In genomic region chr7:23247602-23248335, GRCh38 we compare ENCODE assay signal across 8 cellular contexts. TPM values are rescaled to one million over a fixed set of nuclear protein-coding genes. Genes with fewer than 3 reads are reported as not detected.
A peak's percentile ranks its signal among the peaks of the same experiment; 100 is the strongest.
DNase-seq lines count a peak whose midpoint lies in the region; ATAC-seq and TF ChIP-seq lines count a peak whose summit lies in the region.

No MANE protein-coding gene starts in this region.

- CTCF ChIA-PET in CD4-positive, alpha-beta memory T cell (lab: Charles Lee; ENCODE audit: partially characterized antibody): interaction anchor here (0.7 kb wide), 1 partner anchor 10 kb away, joined by 3 read pairs; no protein-coding TSS in a partner anchor

- H3K9ac ChIP-seq in ES-I3 (ENCODE audit: low read depth, low read length) (peak overlapping the region; percentile 7; the same call in 1 of the 2 replicates), parathyroid adenoma (no peak overlapping the region)

- H3K27ac Mint-ChIP-seq in CD4-positive, alpha-beta memory T cell: no peak overlapping the region

- H3K4me1 Mint-ChIP-seq in CD4-positive, alpha-beta memory T cell: peaks cover 0 to 5% (median 2%) of the 10 kb centered on the region in 4 donors

- H3K36me3 Mint-ChIP-seq in CD4-positive, alpha-beta memory T cell: peaks cover 0 to 10% of the 10 kb centered on the region in 2 donors

- H3K4me3 ChIP-seq in parathyroid adenoma (ENCODE audit: low read depth, low read length): no peak overlapping the region
- H3K4me3 ChIP-seq in CD4-positive, alpha-beta memory T cell (ENCODE audit: low read length in 2 of 2): no peak overlapping the region

- DNase-seq in RPMI8226 (peak; percentile 61), germinal center (ENCODE audit: low spot score) (peak; percentile 62)
- no peak for DNase-seq in CD4-positive, alpha-beta memory T cell
- DNase-seq in activated naive CD4-positive, alpha-beta T cell treated with anti-CD3 and anti-CD28 coated beads, Interleukin-2, amount 50 U/mL, for 16 hours: no peak

- intact Hi-C loops in CD4-positive, alpha-beta memory T cell (cut with micrococcal nuclease): no loop called here

- H3K4me3 Mint-ChIP-seq in CD4-positive, alpha-beta memory T cell: peak overlapping the region in 3 of 8 donors; percentile 32 to 56 (median 45)

- POLR2A ChIA-PET in CD4-positive, alpha-beta memory T cell (lab: Charles Lee; ENCODE audit: partially characterized antibody): no interaction called here

- H3K4me1 ChIP-seq in ES-I3 (ENCODE audit: insufficient read depth, low read length) (no peaks in the 10 kb centered on the region), parathyroid adenoma (no peaks in the 10 kb centered on the region)
- peaks cover 7% of the 10 kb centered on the region for H3K4me1 ChIP-seq in CD4-positive, alpha-beta memory T cell (ENCODE audit: insufficient read depth, low read length)

- H3K27me3 ChIP-seq in parathyroid adenoma (ENCODE audit: control insufficient read depth, insufficient read depth, low read length): peaks cover 3% of the 10 kb centered on the region
- peaks cover 19% of the 10 kb centered on the region for H3K27me3 ChIP-seq in CD4-positive, alpha-beta memory T cell (ENCODE audit: insufficient read depth, low read length)

- no peaks in the 10 kb centered on the region for H3K79me2 ChIP-seq in parathyroid adenoma

- ATAC-seq in HG03439 (IDR thresholded peaks at IDR 0.05; ENCODE audit: unreplicated experiment) (no peak), GM21526 (IDR thresholded peaks at IDR 0.05; ENCODE audit: low FRiP score, unreplicated experiment) (no peak)

- H3K27me3 Mint-ChIP-seq in CD4-positive, alpha-beta memory T cell: peaks cover 38 to 50% of the 10 kb centered on the region in 2 donors

- H3K9me3 ChIP-seq in ES-I3 (ENCODE audit: control insufficient read depth, insufficient read depth, low read length) (no peaks in the 10 kb centered on the region; the same call in 1 of the 2 replicates), parathyroid adenoma (ENCODE audit: control insufficient read depth, low read length) (no peaks in the 10 kb centered on the region)
- H3K9me3 ChIP-seq in CD4-positive, alpha-beta memory T cell (ENCODE audit: control insufficient read depth in 1 of 2, low read length in 2 of 2): no peaks in the 10 kb centered on the region

- peak overlapping the region; percentile 38 for H2AFZ ChIP-seq in parathyroid adenoma

- peaks cover 3 to 19% (median 8%) of the 10 kb centered on the region in 8 donors for H3K9me3 Mint-ChIP-seq in CD4-positive, alpha-beta memory T cell

- no peak overlapping the region for H3K27ac ChIP-seq in parathyroid adenoma
- no peak overlapping the region for H3K27ac ChIP-seq in CD4-positive, alpha-beta memory T cell (ENCODE audit: low read depth, low read length)

- no peak for TF ChIP-seq CTCF in parathyroid adenoma (IDR thresholded peaks at IDR 0.05)

- H3K4me2 ChIP-seq in parathyroid adenoma (ENCODE audit: low read length): peak overlapping the region; percentile 9

- H3K36me3 ChIP-seq in ES-I3 (ENCODE audit: insufficient read depth, low read length) (no peaks in the 10 kb centered on the region), parathyroid adenoma (ENCODE audit: control insufficient read depth, insufficient read depth, low read length) (no peaks in the 10 kb centered on the region)
- no peaks in the 10 kb centered on the region for H3K36me3 ChIP-seq in CD4-positive, alpha-beta memory T cell (ENCODE audit: insufficient read depth, low read length)

RNA-seq across cellular contexts. Expression of gene GPNMB, which starts 1.2 kb away (rescaled TPM):
- 10 to 100 TPM; 32.5 to 36.6 TPM for total RNA-seq in CD4-positive, alpha-beta memory T cell
- not detected for polyA plus RNA-seq in CD4-positive, alpha-beta memory T cell

RNA-seq across cellular contexts. Expression of gene MALSU1, which starts 51.4 kb away (rescaled TPM):
- 10 to 100 TPM; 39.3 to 46.5 TPM for total RNA-seq in CD4-positive, alpha-beta memory T cell
- polyA plus RNA-seq in CD4-positive, alpha-beta memory T cell: 10 to 100 TPM; 56.0 to 82.5 TPM

Comparison
In these comparisons a context has a peak if more than half of its experiments do, and no peak if none do; other contexts are left out.
1. DNase-seq: peak in RPMI8226 (single experiment) and germinal center (single experiment); none in CD4-positive, alpha-beta memory T cell (0 of 5) and activated naive CD4-positive, alpha-beta T cell treated with anti-CD3 and anti-CD28 coated beads, Interleukin-2, amount 50 U/mL, for 16 hours (single experiment).